ENCODE assay signal across 8 cellular contexts in genomic region chr1:235649722-235650163, GRCh38. TPM values are rescaled to one million over a fixed set of nuclear protein-coding genes. Genes with fewer than 3 reads are reported as not detected.
DNase-seq lines count a peak whose midpoint lies in the region; ATAC-seq and TF ChIP-seq lines count a peak whose summit lies in the region.

Gene GNG4 (minus strand): TSS chr1:235649784. CDS start chr1:235583838, 65,946 bp downstream.

- H3K9me3 Mint-ChIP-seq in WTC11, result no peaks in the 10 kb centered on the region

- peak; percentile 20 for ATAC-seq in WTC11

- no peaks in the 10 kb centered on the region for H3K36me3 ChIP-seq in HUES48 (ENCODE audit: control insufficient read depth, insufficient read depth, low read length)
- H3K36me3 ChIP-seq in prostate gland, result no peaks in the 10 kb centered on the region

- under 1% methylated on average over 44 of the region's 67 CpGs for WGBS in prostate gland

- no peak for TF ChIP-seq CTCF in WTC11 (IDR thresholded peaks at IDR 0.05)
- no peak for TF ChIP-seq CTCF in fibroblast of mammary gland (conservative IDR thresholded peaks at IDR 0.05; ENCODE audit: control insufficient read depth, insufficient read depth, low read depth, low read length)
- no peak for TF ChIP-seq CTCF in prostate gland (IDR thresholded peaks at IDR 0.05)

- peak within 1 kb of the TSS; percentile 79 for H3K4me3 ChIP-seq in HUES48 (ENCODE audit: low read depth, low read length)
- H3K4me3 ChIP-seq in fibroblast of mammary gland (ENCODE audit: control insufficient read depth, low read depth, low read length), result peak within 1 kb of the TSS; percentile 26
- H3K4me3 ChIP-seq in prostate gland, result peak within 1 kb of the TSS; percentile 49 to 70

- POLR2A ChIA-PET in WTC11 (lab: Charles Lee), result interaction anchor here (1.6 kb wide), 1 partner anchor 9 kb away, joined by 9 read pairs; no protein-coding TSS in a partner anchor

- no peaks in the 10 kb centered on the region for H3K9me3 ChIP-seq in HUES48 (ENCODE audit: control insufficient read depth, insufficient read depth, low read length)
- H3K9me3 ChIP-seq in prostate gland, result no peaks in the 10 kb centered on the region

- H3K4me3 Mint-ChIP-seq in WTC11, result peak within 1 kb of the TSS; percentile 91

- H3K4me1 Mint-ChIP-seq in WTC11, result peaks cover 48% of the 10 kb centered on the region

- H3K4me1 ChIP-seq in HUES48 (ENCODE audit: control insufficient read depth, insufficient read depth, low read length) (peaks cover 18% of the 10 kb centered on the region), prostate gland (replicated peaks) (no peaks in the 10 kb centered on the region)

- no peaks in the 10 kb centered on the region for H3K36me3 Mint-ChIP-seq in WTC11

- CTCF ChIA-PET in WTC11 (lab: Charles Lee), result no interaction called here

- H3K27ac ChIP-seq in HUES48 (ENCODE audit: low read depth, low read length) (peak within 1 kb of the TSS; percentile 61), prostate gland (peak within 1 kb of the TSS; percentile 89 to 90)

- no peak for TF ChIP-seq POLR2A in prostate gland (IDR thresholded peaks at IDR 0.05)

- peaks cover 12% of the 10 kb centered on the region for H3K27me3 ChIP-seq in HUES48 (ENCODE audit: control insufficient read depth, insufficient read depth, low read length)
- no peaks in the 10 kb centered on the region for H3K27me3 ChIP-seq in prostate gland (replicated peaks; ENCODE audit: insufficient read depth)

- intact Hi-C loops in prostate gland (cut with DNase I), result no loop called here

- H3K27me3 Mint-ChIP-seq in WTC11 (ENCODE audit: low read depth), result peaks cover 21% of the 10 kb centered on the region

- DNase-seq in NCI-H1694 treated with DMSO at 0.1 percent for 48 hours (lab: John Stamatoyannopoulos, UW), result peak; percentile 58
- no peak for DNase-seq in NCI-H1694 (lab: John Stamatoyannopoulos, UW)
- DNase-seq in WTC11 (ENCODE audit: low spot score), result peak; percentile 62
- DNase-seq in fibroblast of mammary gland (ENCODE audit: low read depth), result no peak
- peak; percentile 38 for DNase-seq in prostate gland (ENCODE audit: low spot score)
- DNase-seq in foreskin melanocyte, result no peak
- DNase-seq in NCI-H226, result no peak

- peak within 1 kb of the TSS; percentile 96; the same call in 1 of the 2 replicates for H3K27ac Mint-ChIP-seq in WTC11

- peak within 1 kb of the TSS; percentile 61 for H3K9ac ChIP-seq in HUES48 (ENCODE audit: low read depth, low read length)

TF ChIP-seq in WTC11, 78 proteins besides CTCF, POLR2A, EP300 and RAD21:
- TF ChIP-seq, protein P1, sequence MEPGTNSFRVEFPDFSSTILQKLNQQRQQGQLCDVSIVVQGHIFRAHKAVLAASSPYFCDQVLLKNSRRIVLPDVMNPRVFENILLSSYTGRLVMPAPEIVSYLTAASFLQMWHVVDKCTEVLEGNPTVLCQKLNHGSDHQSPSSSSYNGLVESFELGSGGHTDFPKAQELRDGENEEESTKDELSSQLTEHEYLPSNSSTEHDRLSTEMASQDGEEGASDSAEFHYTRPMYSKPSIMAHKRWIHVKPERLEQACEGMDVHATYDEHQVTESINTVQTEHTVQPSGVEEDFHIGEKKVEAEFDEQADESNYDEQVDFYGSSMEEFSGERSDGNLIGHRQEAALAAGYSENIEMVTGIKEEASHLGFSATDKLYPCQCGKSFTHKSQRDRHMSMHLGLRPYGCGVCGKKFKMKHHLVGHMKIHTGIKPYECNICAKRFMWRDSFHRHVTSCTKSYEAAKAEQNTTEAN (CRISPR knock-in tag; IDR thresholded peaks at IDR 0.05), result no peak
- no peak for TF ChIP-seq PRRX2 (CRISPR knock-in tag; IDR thresholded peaks at IDR 0.05)
- TF ChIP-seq FOXK1 (CRISPR knock-in tag; IDR thresholded peaks at IDR 0.05), result peak; percentile 14; the same call in 1 of the 2 replicates
- TF ChIP-seq TCF7 (CRISPR knock-in tag; IDR thresholded peaks at IDR 0.05; ENCODE audit: low read depth), result 0 out of 2 replicates have a peak, but pooled peaks have one; percentile 14
TF ChIP-seq in WTC11: peak in this region for 2.

RNA-seq across cellular contexts. Expression of gene GNG4, which starts in this region (rescaled TPM):
- total RNA-seq in WTC11 (2021) (38.3 to 40.9 TPM (median 40.8 TPM) in 3 replicates), prostate gland (10 to 100 TPM in 1 of 2 donors, 1 to 10 TPM in 1; 9.4 to 47.7 TPM)

Comparison
In these comparisons a context has a peak if more than half of its experiments do, and no peak if none do; other contexts are left out.
1. DNase-seq: peak in NCI-H1694 treated with DMSO at 0.1 percent for 48 hours (single experiment), WTC11 (single experiment) and prostate gland (single experiment); none in NCI-H1694 (single experiment), fibroblast of mammary gland (single experiment), foreskin melanocyte (single experiment) and NCI-H226 (single experiment).
2. H3K4me3 ChIP-seq: peak in every context shown above with its lines; median percentile 79 in HUES48; 60 in prostate gland; 26 in fibroblast of mammary gland.